Comparison of ENCODE assay signal across 24 cellular contexts in the genomic region with DNA sequence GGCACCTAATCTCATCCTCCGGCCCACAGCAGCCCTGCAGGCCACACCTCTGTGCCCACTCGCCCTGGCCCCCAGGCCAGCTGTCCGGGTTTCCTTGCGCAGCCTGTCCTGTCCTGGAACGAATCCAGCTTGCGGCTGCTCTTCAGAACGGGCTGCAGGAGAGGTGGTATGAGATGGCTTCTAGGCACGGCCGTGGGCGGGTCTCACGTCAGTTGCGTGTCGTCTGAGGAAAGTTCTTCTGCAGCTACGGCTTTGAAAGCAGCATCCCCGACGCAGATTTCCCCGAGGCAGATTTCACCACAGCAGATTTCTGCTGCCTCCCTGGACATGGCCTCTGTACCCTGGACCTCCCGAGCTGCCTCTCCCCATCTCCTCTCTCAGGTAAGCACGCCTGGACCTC. TPM values are rescaled to one million over a fixed set of nuclear protein-coding genes. Genes with fewer than 3 reads are reported as not detected.
DNase-seq lines count a peak whose midpoint lies in the region; ATAC-seq, FAIRE-seq and TF ChIP-seq lines count a peak whose summit lies in the region.
"Had no signal": no experiment of that assay in that cellular context is flagged by ENCODE, and none has a peak within 500 bp of the region (broad histone marks: within the 10 kb centered on the region; RNA-seq: fewer than 3 reads in every experiment).

No MANE protein-coding gene starts in this region.

- no peaks in the 10 kb centered on the region for H3K27me3 ChIP-seq in HepG2 (ENCODE audit: control insufficient read depth in 1 of 2, insufficient read depth in 2 of 2, low read length in 2 of 2)
- H3K27me3 ChIP-seq in right lobe of liver: no peaks in the 10 kb centered on the region
- no peaks in the 10 kb centered on the region for H3K27me3 ChIP-seq in neutrophil

- TF ChIP-seq RAD21 in HepG2 (CRISPR knock-in tag; IDR thresholded peaks at IDR 0.05): no peak

- WGBS in HepG2 (ENCODE audit: low lambda C conversion rate): 88% methylated on average over 12 of the region's 19 CpGs
- WGBS in right lobe of liver (ENCODE audit: insufficient coverage, low coverage, low lambda C conversion rate, missing lambda C conversion rate): 85% methylated on average over 5 of the region's 19 CpGs

- DNase-seq in HepG2 (ENCODE audit: low spot score) (no peak), right lobe of liver (no peak), T-helper 17 cell (no peak), MV-4-11 (lab: John Stamatoyannopoulos, UW) (no peak), NCI-H82 (lab: John Stamatoyannopoulos, UW) (no peak)
- no peak for DNase-seq in activated CD4-positive, alpha-beta T cell treated with anti-CD3 and anti-CD28 coated beads, Interleukin-2, amount 50 U/mL, for 4 hours
- DNase-seq: C1 segment of cervical spinal cord; CD4-positive, CD25-positive, alpha-beta regulatory T cell; CD8-positive, alpha-beta memory T cell; DMS153; DMS79; GDM1; GOT3 had no signal

- H3K27ac Mint-ChIP-seq in T-helper 17 cell: no peak overlapping the region
- H3K27ac Mint-ChIP-seq: CD4-positive, CD25-positive, alpha-beta regulatory T cell had no signal

- H3K27ac ChIP-seq in HepG2 (ENCODE audit: extremely low read length, insufficient read depth, low read length): no peak overlapping the region
- H3K27ac ChIP-seq in right lobe of liver: no peak overlapping the region
- peak overlapping the region; percentile 86 for H3K27ac ChIP-seq in neutrophil
- H3K27ac ChIP-seq: 22Rv1, A549, KMS-11 had no signal

- no peak overlapping the region for H3K4me3 ChIP-seq in HepG2 (replicated peaks in 1 of 3; ENCODE audit: insufficient read depth in 1 of 3, low read depth in 2 of 3, low read length in 3 of 3)
- no peak overlapping the region for H3K4me3 ChIP-seq in right lobe of liver
- no peak overlapping the region for H3K4me3 ChIP-seq in neutrophil (ENCODE audit: low read depth in 1 of 2, low read length in 1 of 2)
- H3K4me3 ChIP-seq: A549 had no signal

- no peak for ATAC-seq in HepG2
- ATAC-seq in right lobe of liver: no peak
- ATAC-seq in T-helper 17 cell: no peak

- H4K20me1 ChIP-seq in HepG2 (ENCODE audit: insufficient read depth, low read length): no peaks in the 10 kb centered on the region

- peak overlapping the region; percentile 41 for H3K4me3 Mint-ChIP-seq in T-helper 17 cell
- H3K4me3 Mint-ChIP-seq: CD4-positive, CD25-positive, alpha-beta regulatory T cell; CD8-positive, alpha-beta memory T cell had no signal

- intact Hi-C loops in HepG2 (cut with micrococcal nuclease; ENCODE audit: unreplicated experiment): no loop called here
- intact Hi-C loops in right lobe of liver (cut with DNase I): no loop called here

- no peaks in the 10 kb centered on the region for H3K27me3 Mint-ChIP-seq in T-helper 17 cell
- H3K27me3 Mint-ChIP-seq: CD4-positive, CD25-positive, alpha-beta regulatory T cell; CD8-positive, alpha-beta memory T cell had no signal

- H3K4me1 ChIP-seq in HepG2 (ENCODE audit: insufficient read depth, low read length): no peaks in the 10 kb centered on the region
- no peaks in the 10 kb centered on the region for H3K4me1 ChIP-seq in right lobe of liver
- H3K4me1 ChIP-seq in neutrophil (ENCODE audit: control insufficient read depth in 1 of 2, insufficient read depth in 1 of 2, low read depth in 1 of 2, low read length in 1 of 2): peaks cover 40 to 46% of the 10 kb centered on the region in 2 experiments
- H3K4me1 ChIP-seq: A549, Caco-2 had no signal

- no peak for FAIRE-seq in HepG2 (lab: Jason Lieb, UNC)
- FAIRE-seq: A549, GM12892, GM18507 had no signal

- H3K36me3 ChIP-seq in HepG2 (replicated peaks in 1 of 2; ENCODE audit: control insufficient read depth in 1 of 2, insufficient read depth in 2 of 2, low read length in 2 of 2) (no peaks in the 10 kb centered on the region), right lobe of liver (peaks cover 0 to 8% (median 2%) of the 10 kb centered on the region in 4 donors), neutrophil (peaks cover 95% of the 10 kb centered on the region)

- H3K4me2 ChIP-seq in HepG2 (ENCODE audit: low read depth, low read length): no peak overlapping the region
- H3K4me2 ChIP-seq: A549, KMS-11 had no signal

- H3K9me3 ChIP-seq in HepG2 (ENCODE audit: low read length) (no peaks in the 10 kb centered on the region), right lobe of liver (no peaks in the 10 kb centered on the region), T-helper 17 cell (ENCODE audit: control insufficient read depth, low read length, poor library complexity, severe bottlenecking) (no peaks in the 10 kb centered on the region), neutrophil (no peaks in the 10 kb centered on the region)
- H3K9me3 ChIP-seq: A549, Caco-2 had no signal

- no peaks in the 10 kb centered on the region for H3K36me3 Mint-ChIP-seq in T-helper 17 cell (ENCODE audit: low read depth)

- POLR2A ChIA-PET in HepG2 (lab: Yijun Ruan, JAX): interaction anchor here (1.0 to 1.1 kb wide), 2 partner anchors 29 to 363 kb away, joined by 3 to 5 read pairs; no protein-coding TSS in a partner anchor

- TF ChIP-seq CTCF in HepG2 (CRISPR knock-in tag; IDR thresholded peaks at IDR 0.05): no peak
- no peak for TF ChIP-seq CTCF in right lobe of liver (IDR thresholded peaks at IDR 0.05)
- no peak for TF ChIP-seq CTCF in neutrophil (IDR thresholded peaks at IDR 0.05)

- BruUV-seq in HepG2 (replicated peaks; lab: Mats Ljungman, UMichigan): no TSS peak

- H2AFZ ChIP-seq in HepG2 (ENCODE audit: low read length): no peak overlapping the region

- no peak overlapping the region for H3K9ac ChIP-seq in HepG2 (ENCODE audit: insufficient read depth, low read depth, low read length)
- H3K9ac ChIP-seq: KMS-11 had no signal

- H3K79me2 ChIP-seq in HepG2 (ENCODE audit: insufficient read depth, low read length): no peaks in the 10 kb centered on the region

- no peaks in the 10 kb centered on the region for H3K4me1 Mint-ChIP-seq in T-helper 17 cell
- H3K4me1 Mint-ChIP-seq: CD4-positive, CD25-positive, alpha-beta regulatory T cell had no signal

- TF ChIP-seq POLR2A in HepG2 (IDR thresholded peaks at IDR 0.05; ENCODE audit: insufficient read depth in 1 of 2, low read depth in 2 of 2, low read length in 2 of 2) (no peak), right lobe of liver (IDR thresholded peaks at IDR 0.05) (no peak)

- TF ChIP-seq EP300 in HepG2 (IDR thresholded peaks at IDR 0.05; ENCODE audit: low read depth in 2 of 2, low read length in 2 of 2): no peak
- TF ChIP-seq EP300 in HepG2 (CRISPR knock-in tag; IDR thresholded peaks at IDR 0.05; ENCODE audit: borderline replicate concordance): no peak

- in situ Hi-C loops in HepG2 (cut with HindIII; ENCODE audit: extremely low pct_ligation_motif_present, low pct_unique_long_range_greater_than_20kb): no loop called here

- CTCF ChIA-PET in HepG2 (lab: Yijun Ruan, JAX; ENCODE audit: low intra/inter-chr PET ratio, low total read pairs): interaction anchor here (0.7 to 2.5 kb wide), 5 partner anchors 19 to 330 kb away, joined by 4 to 22 read pairs (median 12); partner anchors contain the start of genes GALNS, RNF166 and TRAPPC2L

RNA-seq across cellular contexts. Expression of gene GALNS, which starts 18.2 kb away (rescaled TPM):
- 2.8 and 9.2 TPM in 2 replicates for total RNA-seq in HepG2 (2016; rRNA removed; fragmentation: Illumina TruSeq; extraction: Trizol)
- total RNA-seq in HepG2 (2016; cell fraction: cytosol; rRNA removed; fragmentation: Illumina TruSeq; extraction: Trizol; ENCODE audit: low read depth): 3.6 and 3.7 TPM in 2 replicates
- 2.6 and 11.0 TPM in 2 replicates for total RNA-seq in HepG2 (2016; cell fraction: insoluble cytoplasmic fraction; rRNA removed; fragmentation: Illumina TruSeq; extraction: Trizol)
- total RNA-seq in HepG2 (2016; cell fraction: membrane; rRNA removed; fragmentation: Illumina TruSeq; extraction: Trizol): 4.2 and 5.1 TPM in 2 replicates
- total RNA-seq in HepG2 (2016; cell fraction: nucleus; rRNA removed; fragmentation: Illumina TruSeq; extraction: Trizol): 12.2 and 14.1 TPM in 2 replicates
- 9.5 and 9.8 TPM in 2 replicates for polyA plus RNA-seq in HepG2 (2011; rRNA removed)
- 7.1 and 10.3 TPM in 2 replicates for polyA plus RNA-seq in HepG2 (2011; cell fraction: cytosol; rRNA removed)
- 30.6 and 39.2 TPM in 2 replicates for polyA plus RNA-seq in HepG2 (2011; cell fraction: nucleus; rRNA removed)
- 8.2 and 13.0 TPM in 2 replicates for polyA plus RNA-seq in HepG2 (2012)
- polyA plus RNA-seq in HepG2 (2016; cell fraction: cytosol; fragmentation: Illumina TruSeq; extraction: Trizol; ENCODE audit: low read depth): 2.4 and 2.8 TPM in 2 replicates
- 4.4 and 4.7 TPM in 2 replicates for polyA plus RNA-seq in HepG2 (2016; cell fraction: insoluble cytoplasmic fraction; fragmentation: Illumina TruSeq; extraction: Trizol; ENCODE audit: low read depth)
- polyA plus RNA-seq in HepG2 (2016; cell fraction: membrane; fragmentation: Illumina TruSeq; extraction: Trizol; ENCODE audit: low read depth): 4.1 and 4.7 TPM in 2 replicates
- 27.3 and 29.9 TPM in 2 replicates for polyA plus RNA-seq in HepG2 (2016; cell fraction: nucleus; fragmentation: Illumina TruSeq; extraction: Trizol; ENCODE audit: insufficient read depth, low read depth)
- 11.5 and 13.9 TPM in 2 replicates for polyA minus RNA-seq in HepG2 (2011; rRNA and poly(A)+ RNA removed; ENCODE audit: low replicate concordance)
- 5.2 and 6.1 TPM in 2 replicates for polyA minus RNA-seq in HepG2 (2011; cell fraction: cytosol; rRNA and poly(A)+ RNA removed)
- polyA minus RNA-seq in HepG2 (2011; cell fraction: nucleus; rRNA and poly(A)+ RNA removed): 13.4 and 18.0 TPM in 2 replicates
- 10 to 100 TPM in 5 of 6 experiments, 1 to 10 TPM in 1; 9.2 to 20.6 (median 16.5) TPM for total RNA-seq in right lobe of liver
- total RNA-seq in T-helper 17 cell: 10 to 100 TPM; 37.2 to 38.6 TPM

RNA-seq across cellular contexts. Expression of gene TRAPPC2L, which starts 18.4 kb away (rescaled TPM):
- total RNA-seq in HepG2 (2016; rRNA removed; fragmentation: Illumina TruSeq; extraction: Trizol) (107 and 158 TPM in 2 replicates), right lobe of liver (10 to 100 TPM; 15.1 to 25.5 (median 20.1) TPM), T-helper 17 cell (10 to 100 TPM; 33.5 to 43.0 TPM)
- 39.7 and 49.5 TPM in 2 replicates for total RNA-seq in HepG2 (2016; cell fraction: cytosol; rRNA removed; fragmentation: Illumina TruSeq; extraction: Trizol; ENCODE audit: low read depth)
- total RNA-seq in HepG2 (2016; cell fraction: insoluble cytoplasmic fraction; rRNA removed; fragmentation: Illumina TruSeq; extraction: Trizol): 117 and 161 TPM in 2 replicates
- 55.4 and 64.8 TPM in 2 replicates for total RNA-seq in HepG2 (2016; cell fraction: membrane; rRNA removed; fragmentation: Illumina TruSeq; extraction: Trizol)
- 54.9 and 68.3 TPM in 2 replicates for total RNA-seq in HepG2 (2016; cell fraction: nucleus; rRNA removed; fragmentation: Illumina TruSeq; extraction: Trizol)
- polyA plus RNA-seq in HepG2 (2011; rRNA removed): 94.9 and 96.3 TPM in 2 replicates
- polyA plus RNA-seq in HepG2 (2011; cell fraction: cytosol; rRNA removed): 49.7 and 65.0 TPM in 2 replicates
- 60.0 and 63.3 TPM in 2 replicates for polyA plus RNA-seq in HepG2 (2011; cell fraction: nucleus; rRNA removed)
- polyA plus RNA-seq in HepG2 (2012): 72.5 and 94.4 TPM in 2 replicates
- 51.9 and 69.2 TPM in 2 replicates for polyA plus RNA-seq in HepG2 (2016; cell fraction: cytosol; fragmentation: Illumina TruSeq; extraction: Trizol; ENCODE audit: low read depth)
- 217 and 222 TPM in 2 replicates for polyA plus RNA-seq in HepG2 (2016; cell fraction: insoluble cytoplasmic fraction; fragmentation: Illumina TruSeq; extraction: Trizol; ENCODE audit: low read depth)
- 75.4 and 76.3 TPM in 2 replicates for polyA plus RNA-seq in HepG2 (2016; cell fraction: membrane; fragmentation: Illumina TruSeq; extraction: Trizol; ENCODE audit: low read depth)
- polyA plus RNA-seq in HepG2 (2016; cell fraction: nucleus; fragmentation: Illumina TruSeq; extraction: Trizol; ENCODE audit: insufficient read depth, low read depth): 124 and 134 TPM in 2 replicates
- 63.0 and 105 TPM in 2 replicates for polyA minus RNA-seq in HepG2 (2011; rRNA and poly(A)+ RNA removed; ENCODE audit: low replicate concordance)
- polyA minus RNA-seq in HepG2 (2011; cell fraction: cytosol; rRNA and poly(A)+ RNA removed): 10.9 and 13.1 TPM in 2 replicates
- 45.4 and 54.3 TPM in 2 replicates for polyA minus RNA-seq in HepG2 (2011; cell fraction: nucleus; rRNA and poly(A)+ RNA removed)

RNA-seq across cellular contexts. Expression of gene APRT, which starts 26.8 kb away (rescaled TPM):
- 242 and 274 TPM in 2 replicates for total RNA-seq in HepG2 (2016; rRNA removed; fragmentation: Illumina TruSeq; extraction: Trizol)
- total RNA-seq in HepG2 (2016; cell fraction: cytosol; rRNA removed; fragmentation: Illumina TruSeq; extraction: Trizol; ENCODE audit: low read depth): 163 and 167 TPM in 2 replicates
- total RNA-seq in HepG2 (2016; cell fraction: insoluble cytoplasmic fraction; rRNA removed; fragmentation: Illumina TruSeq; extraction: Trizol): 238 and 275 TPM in 2 replicates
- 188 and 208 TPM in 2 replicates for total RNA-seq in HepG2 (2016; cell fraction: membrane; rRNA removed; fragmentation: Illumina TruSeq; extraction: Trizol)
- total RNA-seq in HepG2 (2016; cell fraction: nucleus; rRNA removed; fragmentation: Illumina TruSeq; extraction: Trizol): 99.7 and 110 TPM in 2 replicates
- 155 and 210 TPM in 2 replicates for polyA plus RNA-seq in HepG2 (2011; rRNA removed)
- polyA plus RNA-seq in HepG2 (2011; cell fraction: cytosol; rRNA removed): 94.2 and 153 TPM in 2 replicates
- polyA plus RNA-seq in HepG2 (2011; cell fraction: nucleus; rRNA removed): 101 and 126 TPM in 2 replicates
- polyA plus RNA-seq in HepG2 (2012): 136 and 175 TPM in 2 replicates
- 172 and 184 TPM in 2 replicates for polyA plus RNA-seq in HepG2 (2016; cell fraction: cytosol; fragmentation: Illumina TruSeq; extraction: Trizol; ENCODE audit: low read depth)
- 339 and 349 TPM in 2 replicates for polyA plus RNA-seq in HepG2 (2016; cell fraction: insoluble cytoplasmic fraction; fragmentation: Illumina TruSeq; extraction: Trizol; ENCODE audit: low read depth)
- 196 and 203 TPM in 2 replicates for polyA plus RNA-seq in HepG2 (2016; cell fraction: membrane; fragmentation: Illumina TruSeq; extraction: Trizol; ENCODE audit: low read depth)
- polyA plus RNA-seq in HepG2 (2016; cell fraction: nucleus; fragmentation: Illumina TruSeq; extraction: Trizol; ENCODE audit: insufficient read depth, low read depth): 192 and 201 TPM in 2 replicates
- polyA minus RNA-seq in HepG2 (2011; rRNA and poly(A)+ RNA removed; ENCODE audit: low replicate concordance): 83.2 and 86.7 TPM in 2 replicates
- polyA minus RNA-seq in HepG2 (2011; cell fraction: cytosol; rRNA and poly(A)+ RNA removed): 75.3 and 84.8 TPM in 2 replicates
- 35.7 and 49.8 TPM in 2 replicates for polyA minus RNA-seq in HepG2 (2011; cell fraction: nucleus; rRNA and poly(A)+ RNA removed)
- 100 to 1,000 TPM in 2 of 6 experiments, 10 to 100 TPM in 4; 61.4 to 120 (median 74.1) TPM for total RNA-seq in right lobe of liver
- 100 to 1,000 TPM; 130 to 158 TPM for total RNA-seq in T-helper 17 cell

RNA-seq across cellular contexts. Expression of gene PABPN1L, which starts 27.9 kb away (rescaled TPM):
- not detected in 2 replicates for total RNA-seq in HepG2 (2016; rRNA removed; fragmentation: Illumina TruSeq; extraction: Trizol)
- total RNA-seq in HepG2 (2016; cell fraction: cytosol; rRNA removed; fragmentation: Illumina TruSeq; extraction: Trizol; ENCODE audit: low read depth): not detected in 2 replicates
- not detected in 2 replicates for total RNA-seq in HepG2 (2016; cell fraction: insoluble cytoplasmic fraction; rRNA removed; fragmentation: Illumina TruSeq; extraction: Trizol)
- total RNA-seq in HepG2 (2016; cell fraction: membrane; rRNA removed; fragmentation: Illumina TruSeq; extraction: Trizol): not detected in 2 replicates
- total RNA-seq in HepG2 (2016; cell fraction: nucleus; rRNA removed; fragmentation: Illumina TruSeq; extraction: Trizol): not detected in 2 replicates
- not detected in 2 replicates for polyA plus RNA-seq in HepG2 (2011; rRNA removed)
- polyA plus RNA-seq in HepG2 (2011; cell fraction: cytosol; rRNA removed): not detected in 2 replicates
- polyA plus RNA-seq in HepG2 (2011; cell fraction: nucleus; rRNA removed): not detected in 2 replicates
- polyA plus RNA-seq in HepG2 (2012): not detected in 2 replicates
- not detected in 2 replicates for polyA plus RNA-seq in HepG2 (2016; cell fraction: cytosol; fragmentation: Illumina TruSeq; extraction: Trizol; ENCODE audit: low read depth)
- polyA plus RNA-seq in HepG2 (2016; cell fraction: insoluble cytoplasmic fraction; fragmentation: Illumina TruSeq; extraction: Trizol; ENCODE audit: low read depth): not detected in 2 replicates
- not detected in 2 replicates for polyA plus RNA-seq in HepG2 (2016; cell fraction: membrane; fragmentation: Illumina TruSeq; extraction: Trizol; ENCODE audit: low read depth)
- polyA plus RNA-seq in HepG2 (2016; cell fraction: nucleus; fragmentation: Illumina TruSeq; extraction: Trizol; ENCODE audit: insufficient read depth, low read depth): not detected in 2 replicates
- not detected in 2 replicates for polyA minus RNA-seq in HepG2 (2011; rRNA and poly(A)+ RNA removed; ENCODE audit: low replicate concordance)
- not detected in 2 replicates for polyA minus RNA-seq in HepG2 (2011; cell fraction: cytosol; rRNA and poly(A)+ RNA removed)
- not detected in 2 replicates for polyA minus RNA-seq in HepG2 (2011; cell fraction: nucleus; rRNA and poly(A)+ RNA removed)
- under 1 TPM in 1 of 6 experiments, not detected in 5; 0.37 TPM for total RNA-seq in right lobe of liver
- total RNA-seq in T-helper 17 cell: not detected
- total RNA-seq: Caco-2; CD4-positive, CD25-positive, alpha-beta regulatory T cell; CD8-positive, alpha-beta memory T cell; Daoy; H7; HT-29 had no signal
- polyA plus RNA-seq: A549; AG04450; CD4-positive, CD25-positive, alpha-beta regulatory T cell; CD8-positive, alpha-beta memory T cell had no signal

RNA-seq across cellular contexts. Expression of gene CDT1, which starts 35.0 kb away (rescaled TPM):
- total RNA-seq in HepG2 (2016; rRNA removed; fragmentation: Illumina TruSeq; extraction: Trizol) (16.5 and 23.1 TPM in 2 replicates), right lobe of liver (1 to 10 TPM in 2 of 6 experiments, under 1 TPM in 4; 0.22 to 9.6 (median 0.42) TPM), T-helper 17 cell (1 to 10 TPM in 1 of 2 donors, under 1 TPM in 1; 0.42 to 1.3 TPM)
- total RNA-seq in HepG2 (2016; cell fraction: cytosol; rRNA removed; fragmentation: Illumina TruSeq; extraction: Trizol; ENCODE audit: low read depth): 14.3 and 18.2 TPM in 2 replicates
- 15.0 and 21.7 TPM in 2 replicates for total RNA-seq in HepG2 (2016; cell fraction: insoluble cytoplasmic fraction; rRNA removed; fragmentation: Illumina TruSeq; extraction: Trizol)
- total RNA-seq in HepG2 (2016; cell fraction: membrane; rRNA removed; fragmentation: Illumina TruSeq; extraction: Trizol): 30.9 and 31.0 TPM in 2 replicates
- 12.6 and 18.8 TPM in 2 replicates for total RNA-seq in HepG2 (2016; cell fraction: nucleus; rRNA removed; fragmentation: Illumina TruSeq; extraction: Trizol)
- polyA plus RNA-seq in HepG2 (2011; rRNA removed): 17.9 and 23.8 TPM in 2 replicates
- 15.0 and 37.3 TPM in 2 replicates for polyA plus RNA-seq in HepG2 (2011; cell fraction: cytosol; rRNA removed)
- 29.6 and 46.8 TPM in 2 replicates for polyA plus RNA-seq in HepG2 (2011; cell fraction: nucleus; rRNA removed)
- polyA plus RNA-seq in HepG2 (2012): 13.5 and 17.6 TPM in 2 replicates
- polyA plus RNA-seq in HepG2 (2016; cell fraction: cytosol; fragmentation: Illumina TruSeq; extraction: Trizol; ENCODE audit: low read depth): 18.5 and 24.2 TPM in 2 replicates
- polyA plus RNA-seq in HepG2 (2016; cell fraction: insoluble cytoplasmic fraction; fragmentation: Illumina TruSeq; extraction: Trizol; ENCODE audit: low read depth): 22.4 and 29.0 TPM in 2 replicates
- 25.4 and 37.1 TPM in 2 replicates for polyA plus RNA-seq in HepG2 (2016; cell fraction: membrane; fragmentation: Illumina TruSeq; extraction: Trizol; ENCODE audit: low read depth)
- polyA plus RNA-seq in HepG2 (2016; cell fraction: nucleus; fragmentation: Illumina TruSeq; extraction: Trizol; ENCODE audit: insufficient read depth, low read depth): 34.6 and 39.8 TPM in 2 replicates
- 25.0 and 71.0 TPM in 2 replicates for polyA minus RNA-seq in HepG2 (2011; rRNA and poly(A)+ RNA removed; ENCODE audit: low replicate concordance)
- 28.6 and 52.8 TPM in 2 replicates for polyA minus RNA-seq in HepG2 (2011; cell fraction: cytosol; rRNA and poly(A)+ RNA removed)
- polyA minus RNA-seq in HepG2 (2011; cell fraction: nucleus; rRNA and poly(A)+ RNA removed): 6.7 and 8.8 TPM in 2 replicates
